8 cellular contexts compared by ENCODE assay signal in genomic region chr3:128619146-128619890, GRCh38. TPM values are rescaled to one million over a fixed set of nuclear protein-coding genes. Genes with fewer than 3 reads are reported as not detected.
A peak's percentile ranks its signal among the peaks of the same experiment; 100 is the strongest.
DNase-seq lines count a peak whose midpoint lies in the region; ATAC-seq, FAIRE-seq and TF ChIP-seq lines count a peak whose summit lies in the region.

No MANE protein-coding gene starts in this region.

- H3K9ac ChIP-seq in Karpas-422 (ENCODE audit: low read length), result peak overlapping the region; percentile 84

- intact Hi-C loops in ascending aorta (cut with DNase I), result loop anchor here (2.0 to 10.0 kb wide), 2 partner anchors 227 to 1025 kb away; partner anchors contain the start of genes MCM2 and TPRA1

- H3K4me3 ChIP-seq in Karpas-422 (ENCODE audit: low read length) (peak overlapping the region; percentile 83; the same call in 1 of the 2 replicates), ascending aorta (no peak overlapping the region)

- H3K4me3 Mint-ChIP-seq in activated naive CD8-positive, alpha-beta T cell treated with anti-CD3 and anti-CD28 coated beads, Interleukin-2, amount 10 ng/mL, durations not matched to agents 7 days and 5 days, result peak overlapping the region; percentile 89
- H3K4me3 Mint-ChIP-seq in memory B cell, result peak overlapping the region; percentile 96

- no peaks in the 10 kb centered on the region for H4K20me1 ChIP-seq in Karpas-422 (ENCODE audit: insufficient read depth, low read depth, low read length)

- DNase-seq in AML-193 (lab: John Stamatoyannopoulos, UW) (peak; percentile 70 to 75), Karpas-422 (peak; percentile 52), memory B cell (ENCODE audit: low spot score in 2 of 2) (no peak), urothelium cell line (ENCODE audit: low spot score) (no peak), D721Med (ENCODE audit: insufficient read length, low spot score) (no peak), ascending aorta (ENCODE audit: low spot score in 2 of 2) (no peak), GDM1 (lab: John Stamatoyannopoulos, UW) (no peak)
- DNase-seq in activated naive CD8-positive, alpha-beta T cell treated with anti-CD3 and anti-CD28 coated beads, Interleukin-2, amount 10 ng/mL, durations not matched to agents 7 days and 5 days, result no peak

- ATAC-seq in activated naive CD8-positive, alpha-beta T cell treated with anti-CD3 and anti-CD28 coated beads, Interleukin-2, amount 10 ng/mL, durations not matched to agents 7 days and 5 days (ENCODE audit: low read depth), result no peak
- no peak for ATAC-seq in memory B cell (ENCODE audit: low read depth)

- H3K27me3 Mint-ChIP-seq in activated naive CD8-positive, alpha-beta T cell treated with anti-CD3 and anti-CD28 coated beads, Interleukin-2, amount 10 ng/mL, durations not matched to agents 7 days and 5 days, result no peaks in the 10 kb centered on the region
- H3K27me3 Mint-ChIP-seq in memory B cell, result no peaks in the 10 kb centered on the region

- no peak overlapping the region for H2AFZ ChIP-seq in Karpas-422 (ENCODE audit: low read length)

- no peaks in the 10 kb centered on the region for H3K9me2 ChIP-seq in Karpas-422 (replicated peaks; ENCODE audit: insufficient read depth, low read length)

- POLR2A ChIA-PET in activated naive CD8-positive, alpha-beta T cell treated with anti-CD3 and anti-CD28 coated beads, Interleukin-2, amount 10 ng/mL, durations not matched to agents 7 days and 5 days (lab: Charles Lee), result no interaction called here

- H3K27ac ChIP-seq in Karpas-422 (ENCODE audit: low read length) (0 out of 2 replicates have a peak overlapping the region, but pooled peaks have one; percentile 32), ascending aorta (no peak overlapping the region)

- peak overlapping the region; percentile 86 for H3K27ac Mint-ChIP-seq in activated naive CD8-positive, alpha-beta T cell treated with anti-CD3 and anti-CD28 coated beads, Interleukin-2, amount 10 ng/mL, durations not matched to agents 7 days and 5 days
- peak overlapping the region; percentile 94 for H3K27ac Mint-ChIP-seq in memory B cell

- peaks cover 25% of the 10 kb centered on the region for H3K4me1 ChIP-seq in Karpas-422 (ENCODE audit: low read length)
- H3K4me1 ChIP-seq in ascending aorta, result peaks cover 6 to 16% of the 10 kb centered on the region in 2 donors

- H3K9me3 Mint-ChIP-seq in activated naive CD8-positive, alpha-beta T cell treated with anti-CD3 and anti-CD28 coated beads, Interleukin-2, amount 10 ng/mL, durations not matched to agents 7 days and 5 days, result no peaks in the 10 kb centered on the region
- no peaks in the 10 kb centered on the region for H3K9me3 Mint-ChIP-seq in memory B cell

- H3K79me2 ChIP-seq in Karpas-422 (ENCODE audit: low read length), result peaks cover 27% of the 10 kb centered on the region

- peaks cover 30% of the 10 kb centered on the region for H3K4me1 Mint-ChIP-seq in activated naive CD8-positive, alpha-beta T cell treated with anti-CD3 and anti-CD28 coated beads, Interleukin-2, amount 10 ng/mL, durations not matched to agents 7 days and 5 days
- H3K4me1 Mint-ChIP-seq in memory B cell, result peaks cover 23% of the 10 kb centered on the region

- H3K36me3 ChIP-seq in Karpas-422 (ENCODE audit: insufficient read depth, low read length), result peaks cover 16% of the 10 kb centered on the region
- peaks cover 36 to 48% of the 10 kb centered on the region in 2 donors for H3K36me3 ChIP-seq in ascending aorta

- H3K4me2 ChIP-seq in Karpas-422 (ENCODE audit: low read depth, low read length, poor library complexity, severe bottlenecking), result peak overlapping the region; percentile 85

- H3K36me3 Mint-ChIP-seq in activated naive CD8-positive, alpha-beta T cell treated with anti-CD3 and anti-CD28 coated beads, Interleukin-2, amount 10 ng/mL, durations not matched to agents 7 days and 5 days, result peaks cover 31% of the 10 kb centered on the region
- H3K36me3 Mint-ChIP-seq in memory B cell, result peaks cover 15% of the 10 kb centered on the region

- TF ChIP-seq CTCF in D721Med (IDR thresholded peaks at IDR 0.05; ENCODE audit: insufficient read depth, missing control alignments) (no peak), ascending aorta (IDR thresholded peaks at IDR 0.05) (no peak)

- H3K9me3 ChIP-seq in Karpas-422 (ENCODE audit: low read length) (no peaks in the 10 kb centered on the region), ascending aorta (no peaks in the 10 kb centered on the region)

- FAIRE-seq in urothelium cell line (lab: Jason Lieb, UNC) (no peak), D721Med (lab: Jason Lieb, UNC) (no peak)

- no peaks in the 10 kb centered on the region for H3K27me3 ChIP-seq in Karpas-422 (ENCODE audit: low read length)
- no peaks in the 10 kb centered on the region for H3K27me3 ChIP-seq in ascending aorta

RNA-seq across cellular contexts. Expression of gene RPN1, which starts 31.3 kb away (rescaled TPM):
- total RNA-seq in Karpas-422 (2014; rRNA removed; shearing (Covaris generic); ENCODE audit: low replicate concordance), result 164 and 176 TPM in 2 replicates
- total RNA-seq in activated naive CD8-positive, alpha-beta T cell treated with anti-CD3 and anti-CD28 coated beads, Interleukin-2, amount 10 ng/mL, durations not matched to agents 7 days and 5 days, result 100 to 1,000 TPM; 117 to 118 TPM
- total RNA-seq in ascending aorta, result 226 TPM

Comparison
In these comparisons a context has a peak if more than half of its experiments do, and no peak if none do; other contexts are left out.
1. DNase-seq: peak in AML-193 (2 of 2) and Karpas-422 (single experiment); none in activated naive CD8-positive, alpha-beta T cell treated with anti-CD3 and anti-CD28 coated beads, Interleukin-2, amount 10 ng/mL, durations not matched to agents 7 days and 5 days (single experiment), memory B cell (0 of 2), urothelium cell line (single experiment), D721Med (single experiment), ascending aorta (0 of 2) and GDM1 (single experiment).